In the genomic region with DNA sequence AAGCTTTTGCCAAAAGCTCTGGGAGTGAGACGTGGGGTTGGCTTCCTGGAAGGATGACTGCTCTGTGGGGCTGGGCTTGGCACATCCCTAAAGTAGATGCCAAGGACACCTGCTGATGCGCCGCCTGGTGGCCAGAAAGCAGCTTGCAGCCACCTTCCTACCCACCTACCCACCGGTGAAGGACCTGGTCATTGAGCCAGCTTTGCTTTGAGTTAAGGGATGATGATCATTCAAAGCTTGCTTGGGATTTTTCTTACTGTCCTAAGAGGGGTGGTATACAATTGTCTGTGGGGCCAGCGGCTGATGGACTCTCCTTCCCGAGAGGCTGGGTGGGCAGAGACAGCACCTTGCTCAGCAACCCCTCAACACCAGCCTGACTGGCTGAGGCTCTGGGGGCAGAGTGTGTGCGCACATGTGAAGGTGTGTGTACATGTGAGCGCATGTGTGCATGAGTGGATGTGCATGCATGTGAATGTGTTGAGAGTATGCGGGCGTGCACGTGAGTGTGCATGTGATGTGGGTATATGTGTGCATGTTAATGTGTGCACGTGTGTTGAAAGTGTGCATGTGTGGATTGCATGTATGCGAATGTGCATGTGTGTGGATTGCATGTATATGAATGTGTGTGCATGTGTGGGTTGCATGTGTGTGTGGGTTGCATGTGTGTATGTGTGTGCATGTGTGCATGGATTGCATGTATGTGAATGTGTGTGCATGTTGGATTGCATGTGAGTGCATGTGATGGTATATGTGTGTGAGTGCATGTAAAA, we compare ENCODE assay signal across 8 cellular contexts. TPM values are rescaled to one million over a fixed set of nuclear protein-coding genes. Genes with fewer than 3 reads are reported as not detected.
DNase-seq lines count a peak whose midpoint lies in the region; ATAC-seq, FAIRE-seq and TF ChIP-seq lines count a peak whose summit lies in the region.

No MANE protein-coding gene starts in this region.

- H3K4me1 Mint-ChIP-seq in astrocyte (ENCODE audit: low read depth, unreplicated experiment): no peaks in the 10 kb centered on the region

- ATAC-seq in HG03139 (IDR thresholded peaks at IDR 0.05; ENCODE audit: unreplicated experiment): no peak
- no peak for ATAC-seq in HG03571 (IDR thresholded peaks at IDR 0.05; ENCODE audit: unreplicated experiment)

- H3K4me3 Mint-ChIP-seq in astrocyte (ENCODE audit: unreplicated experiment): no peak overlapping the region

- H3K9ac ChIP-seq in astrocyte (ENCODE audit: low read length): no peak overlapping the region

- no peaks in the 10 kb centered on the region for H3K36me3 Mint-ChIP-seq in astrocyte (ENCODE audit: low read depth, unreplicated experiment)

- H2AFZ ChIP-seq in astrocyte (ENCODE audit: low read depth, low read length): no peak overlapping the region

- peaks cover 2% of the 10 kb centered on the region for H3K27me3 ChIP-seq in astrocyte (ENCODE audit: insufficient read depth, low read length)

- H3K27ac Mint-ChIP-seq in astrocyte (ENCODE audit: unreplicated experiment): no peak overlapping the region

- no peak for FAIRE-seq in astrocyte (lab: Jason Lieb, UNC)

- peak; percentile 63 for DNase-seq in COLO829 (ENCODE audit: low spot score)
- DNase-seq in Jurkat, Clone E6-1 (ENCODE audit: low read depth, low spot score): peak; percentile 32
- peak; percentile 69 for DNase-seq in T-helper 9 cell
- DNase-seq in astrocyte (ENCODE audit: low read depth): no peak
- DNase-seq in iPS-NIHi11 (ENCODE audit: low spot score): peak; percentile 88
- DNase-seq in stimulated activated CD4-positive, alpha-beta T cell treated with anti-CD3 and anti-CD28 coated beads, Interleukin-2, amount 100 ng/mL, for 4 hours (ENCODE audit: low read depth): peak; percentile 47

- peaks cover 3% of the 10 kb centered on the region for H3K4me1 ChIP-seq in astrocyte (ENCODE audit: insufficient read depth, low read length)

- H3K79me2 ChIP-seq in astrocyte (ENCODE audit: insufficient read depth, low read length): no peaks in the 10 kb centered on the region

- peak; percentile 67 for TF ChIP-seq CTCF in astrocyte (IDR thresholded peaks at IDR 0.05; ENCODE audit: insufficient read depth, low read depth, low read length)

- H3K9me3 ChIP-seq in astrocyte (ENCODE audit: insufficient read depth, low read depth, low read length): no peaks in the 10 kb centered on the region

- H3K4me3 ChIP-seq in Jurkat, Clone E6-1 (ENCODE audit: low read length): no peak overlapping the region
- H3K4me3 ChIP-seq in astrocyte (ENCODE audit: insufficient read depth, low read depth, low read length): no peak overlapping the region

- H3K9me3 Mint-ChIP-seq in astrocyte (ENCODE audit: unreplicated experiment): peaks cover 2% of the 10 kb centered on the region

- peaks cover 41% of the 10 kb centered on the region for H3K27me3 Mint-ChIP-seq in astrocyte (ENCODE audit: low read depth, unreplicated experiment)

- no peaks in the 10 kb centered on the region for H3K36me3 ChIP-seq in astrocyte (ENCODE audit: insufficient read depth, low read length)

- peaks cover 8% of the 10 kb centered on the region for H4K20me1 ChIP-seq in astrocyte (ENCODE audit: insufficient read depth, low read length)

- no peak overlapping the region for H3K4me2 ChIP-seq in astrocyte (ENCODE audit: low read length)

- H3K27ac ChIP-seq in astrocyte (ENCODE audit: low read depth, low read length): no peak overlapping the region

RNA-seq across cellular contexts. Expression of a gene that starts 18.6 kb away (rescaled TPM):
- polyA plus RNA-seq in Jurkat, Clone E6-1 (2012; ENCODE audit: insufficient read depth, insufficient read length): 0.82 TPM
- total RNA-seq in astrocyte: 1.8 and 2.2 TPM in 2 replicates

RNA-seq across cellular contexts. Expression of a gene that starts 32.0 kb away (rescaled TPM):
- polyA plus RNA-seq in Jurkat, Clone E6-1 (2012; ENCODE audit: insufficient read depth, insufficient read length): 39.7 TPM
- 11.5 and 11.6 TPM in 2 replicates for total RNA-seq in astrocyte

RNA-seq across cellular contexts. Expression of a gene that starts 33.0 kb away (rescaled TPM):
- 24.8 TPM for polyA plus RNA-seq in Jurkat, Clone E6-1 (2012; ENCODE audit: insufficient read depth, insufficient read length)
- total RNA-seq in astrocyte: 71.3 and 72.1 TPM in 2 replicates
